2 cellular contexts compared by ENCODE assay signal in the genomic region with DNA sequence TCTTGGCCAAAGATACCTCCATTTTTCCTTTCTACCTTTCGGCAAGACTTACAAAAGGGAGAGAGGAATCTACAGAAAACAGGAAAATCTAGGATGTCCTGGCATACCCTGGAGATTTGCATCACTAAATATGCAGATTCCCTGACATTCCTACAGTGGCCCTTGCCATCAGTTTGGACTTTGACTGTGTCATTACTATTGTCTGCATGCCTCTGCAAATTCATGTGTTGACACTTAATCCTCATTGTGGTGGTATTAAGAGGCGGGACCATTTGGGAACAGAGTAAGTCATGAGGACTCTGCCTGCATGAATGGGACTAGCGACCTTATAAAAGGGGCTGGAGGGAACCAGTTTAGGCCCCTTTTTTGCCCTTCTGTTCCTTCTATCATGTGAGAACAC.
TF ChIP-seq lines count a peak whose summit lies in the region.

No MANE protein-coding gene starts in this region.

TF ChIP-seq in GM23338, 12 proteins besides CTCF, POLR2A, EP300 and RAD21 (continued from another document):
- TF ChIP-seq, protein P1, sequence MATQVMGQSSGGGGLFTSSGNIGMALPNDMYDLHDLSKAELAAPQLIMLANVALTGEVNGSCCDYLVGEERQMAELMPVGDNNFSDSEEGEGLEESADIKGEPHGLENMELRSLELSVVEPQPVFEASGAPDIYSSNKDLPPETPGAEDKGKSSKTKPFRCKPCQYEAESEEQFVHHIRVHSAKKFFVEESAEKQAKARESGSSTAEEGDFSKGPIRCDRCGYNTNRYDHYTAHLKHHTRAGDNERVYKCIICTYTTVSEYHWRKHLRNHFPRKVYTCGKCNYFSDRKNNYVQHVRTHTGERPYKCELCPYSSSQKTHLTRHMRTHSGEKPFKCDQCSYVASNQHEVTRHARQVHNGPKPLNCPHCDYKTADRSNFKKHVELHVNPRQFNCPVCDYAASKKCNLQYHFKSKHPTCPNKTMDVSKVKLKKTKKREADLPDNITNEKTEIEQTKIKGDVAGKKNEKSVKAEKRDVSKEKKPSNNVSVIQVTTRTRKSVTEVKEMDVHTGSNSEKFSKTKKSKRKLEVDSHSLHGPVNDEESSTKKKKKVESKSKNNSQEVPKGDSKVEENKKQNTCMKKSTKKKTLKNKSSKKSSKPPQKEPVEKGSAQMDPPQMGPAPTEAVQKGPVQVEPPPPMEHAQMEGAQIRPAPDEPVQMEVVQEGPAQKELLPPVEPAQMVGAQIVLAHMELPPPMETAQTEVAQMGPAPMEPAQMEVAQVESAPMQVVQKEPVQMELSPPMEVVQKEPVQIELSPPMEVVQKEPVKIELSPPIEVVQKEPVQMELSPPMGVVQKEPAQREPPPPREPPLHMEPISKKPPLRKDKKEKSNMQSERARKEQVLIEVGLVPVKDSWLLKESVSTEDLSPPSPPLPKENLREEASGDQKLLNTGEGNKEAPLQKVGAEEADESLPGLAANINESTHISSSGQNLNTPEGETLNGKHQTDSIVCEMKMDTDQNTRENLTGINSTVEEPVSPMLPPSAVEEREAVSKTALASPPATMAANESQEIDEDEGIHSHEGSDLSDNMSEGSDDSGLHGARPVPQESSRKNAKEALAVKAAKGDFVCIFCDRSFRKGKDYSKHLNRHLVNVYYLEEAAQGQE (IDR thresholded peaks at IDR 0.05; ENCODE audit: unreplicated experiment), result no peak
- TF ChIP-seq EZH2 (IDR thresholded peaks at IDR 0.05; ENCODE audit: low read depth, unreplicated experiment) (no peak), NANOG (IDR thresholded peaks at IDR 0.05; ENCODE audit: borderline replicate concordance) (no peak), POLR2AphosphoS5 (IDR thresholded peaks at IDR 0.05; ENCODE audit: low read depth) (no peak), STAT1 (IDR thresholded peaks at IDR 0.05; ENCODE audit: unreplicated experiment) (no peak), ZNF114 (CRISPR knock-in tag; IDR thresholded peaks at IDR 0.05) (no peak), EZH2phosphoT487 (IDR thresholded peaks at IDR 0.05; ENCODE audit: unreplicated experiment) (no peak)
- TF ChIP-seq, protein P2, sequence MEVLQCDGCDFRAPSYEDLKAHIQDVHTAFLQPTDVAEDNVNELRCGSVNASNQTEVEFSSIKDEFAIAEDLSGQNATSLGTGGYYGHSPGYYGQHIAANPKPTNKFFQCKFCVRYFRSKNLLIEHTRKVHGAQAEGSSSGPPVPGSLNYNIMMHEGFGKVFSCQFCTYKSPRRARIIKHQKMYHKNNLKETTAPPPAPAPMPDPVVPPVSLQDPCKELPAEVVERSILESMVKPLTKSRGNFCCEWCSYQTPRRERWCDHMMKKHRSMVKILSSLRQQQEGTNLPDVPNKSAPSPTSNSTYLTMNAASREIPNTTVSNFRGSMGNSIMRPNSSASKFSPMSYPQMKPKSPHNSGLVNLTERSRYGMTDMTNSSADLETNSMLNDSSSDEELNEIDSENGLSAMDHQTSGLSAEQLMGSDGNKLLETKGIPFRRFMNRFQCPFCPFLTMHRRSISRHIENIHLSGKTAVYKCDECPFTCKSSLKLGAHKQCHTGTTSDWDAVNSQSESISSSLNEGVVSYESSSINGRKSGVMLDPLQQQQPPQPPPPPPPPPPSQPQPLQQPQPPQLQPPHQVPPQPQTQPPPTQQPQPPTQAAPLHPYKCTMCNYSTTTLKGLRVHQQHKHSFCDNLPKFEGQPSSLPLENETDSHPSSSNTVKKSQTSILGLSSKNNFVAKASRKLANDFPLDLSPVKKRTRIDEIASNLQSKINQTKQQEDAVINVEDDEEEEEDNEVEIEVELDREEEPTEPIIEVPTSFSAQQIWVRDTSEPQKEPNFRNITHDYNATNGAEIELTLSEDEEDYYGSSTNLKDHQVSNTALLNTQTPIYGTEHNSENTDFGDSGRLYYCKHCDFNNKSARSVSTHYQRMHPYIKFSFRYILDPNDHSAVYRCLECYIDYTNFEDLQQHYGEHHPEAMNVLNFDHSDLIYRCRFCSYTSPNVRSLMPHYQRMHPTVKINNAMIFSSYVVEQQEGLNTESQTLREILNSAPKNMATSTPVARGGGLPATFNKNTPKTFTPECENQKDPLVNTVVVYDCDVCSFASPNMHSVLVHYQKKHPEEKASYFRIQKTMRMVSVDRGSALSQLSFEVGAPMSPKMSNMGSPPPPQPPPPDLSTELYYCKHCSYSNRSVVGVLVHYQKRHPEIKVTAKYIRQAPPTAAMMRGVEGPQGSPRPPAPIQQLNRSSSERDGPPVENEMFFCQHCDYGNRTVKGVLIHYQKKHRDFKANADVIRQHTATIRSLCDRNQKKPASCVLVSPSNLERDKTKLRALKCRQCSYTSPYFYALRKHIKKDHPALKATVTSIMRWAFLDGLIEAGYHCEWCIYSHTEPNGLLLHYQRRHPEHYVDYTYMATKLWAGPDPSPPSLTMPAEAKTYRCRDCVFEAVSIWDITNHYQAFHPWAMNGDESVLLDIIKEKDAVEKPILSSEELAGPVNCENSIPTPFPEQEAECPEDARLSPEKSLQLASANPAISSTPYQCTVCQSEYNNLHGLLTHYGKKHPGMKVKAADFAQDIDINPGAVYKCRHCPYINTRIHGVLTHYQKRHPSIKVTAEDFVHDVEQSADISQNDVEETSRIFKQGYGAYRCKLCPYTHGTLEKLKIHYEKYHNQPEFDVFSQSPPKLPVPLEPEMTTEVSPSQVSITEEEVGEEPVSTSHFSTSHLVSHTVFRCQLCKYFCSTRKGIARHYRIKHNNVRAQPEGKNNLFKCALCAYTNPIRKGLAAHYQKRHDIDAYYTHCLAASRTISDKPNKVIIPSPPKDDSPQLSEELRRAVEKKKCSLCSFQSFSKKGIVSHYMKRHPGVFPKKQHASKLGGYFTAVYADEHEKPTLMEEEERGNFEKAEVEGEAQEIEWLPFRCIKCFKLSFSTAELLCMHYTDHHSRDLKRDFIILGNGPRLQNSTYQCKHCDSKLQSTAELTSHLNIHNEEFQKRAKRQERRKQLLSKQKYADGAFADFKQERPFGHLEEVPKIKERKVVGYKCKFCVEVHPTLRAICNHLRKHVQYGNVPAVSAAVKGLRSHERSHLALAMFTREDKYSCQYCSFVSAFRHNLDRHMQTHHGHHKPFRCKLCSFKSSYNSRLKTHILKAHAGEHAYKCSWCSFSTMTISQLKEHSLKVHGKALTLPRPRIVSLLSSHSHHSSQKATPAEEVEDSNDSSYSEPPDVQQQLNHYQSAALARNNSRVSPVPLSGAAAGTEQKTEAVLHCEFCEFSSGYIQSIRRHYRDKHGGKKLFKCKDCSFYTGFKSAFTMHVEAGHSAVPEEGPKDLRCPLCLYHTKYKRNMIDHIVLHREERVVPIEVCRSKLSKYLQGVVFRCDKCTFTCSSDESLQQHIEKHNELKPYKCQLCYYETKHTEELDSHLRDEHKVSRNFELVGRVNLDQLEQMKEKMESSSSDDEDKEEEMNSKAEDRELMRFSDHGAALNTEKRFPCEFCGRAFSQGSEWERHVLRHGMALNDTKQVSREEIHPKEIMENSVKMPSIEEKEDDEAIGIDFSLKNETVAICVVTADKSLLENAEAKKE (CRISPR knock-in tag; IDR thresholded peaks at IDR 0.05), result no peak

TF ChIP-seq in WTC11, 78 proteins besides CTCF, POLR2A, EP300 and RAD21 (continued from another document):
- TF ChIP-seq, protein P3, sequence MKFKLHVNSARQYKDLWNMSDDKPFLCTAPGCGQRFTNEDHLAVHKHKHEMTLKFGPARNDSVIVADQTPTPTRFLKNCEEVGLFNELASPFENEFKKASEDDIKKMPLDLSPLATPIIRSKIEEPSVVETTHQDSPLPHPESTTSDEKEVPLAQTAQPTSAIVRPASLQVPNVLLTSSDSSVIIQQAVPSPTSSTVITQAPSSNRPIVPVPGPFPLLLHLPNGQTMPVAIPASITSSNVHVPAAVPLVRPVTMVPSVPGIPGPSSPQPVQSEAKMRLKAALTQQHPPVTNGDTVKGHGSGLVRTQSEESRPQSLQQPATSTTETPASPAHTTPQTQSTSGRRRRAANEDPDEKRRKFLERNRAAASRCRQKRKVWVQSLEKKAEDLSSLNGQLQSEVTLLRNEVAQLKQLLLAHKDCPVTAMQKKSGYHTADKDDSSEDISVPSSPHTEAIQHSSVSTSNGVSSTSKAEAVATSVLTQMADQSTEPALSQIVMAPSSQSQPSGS (CRISPR knock-in tag; IDR thresholded peaks at IDR 0.05; ENCODE audit: borderline replicate concordance, low read depth), result no peak
- TF ChIP-seq, protein P4, sequence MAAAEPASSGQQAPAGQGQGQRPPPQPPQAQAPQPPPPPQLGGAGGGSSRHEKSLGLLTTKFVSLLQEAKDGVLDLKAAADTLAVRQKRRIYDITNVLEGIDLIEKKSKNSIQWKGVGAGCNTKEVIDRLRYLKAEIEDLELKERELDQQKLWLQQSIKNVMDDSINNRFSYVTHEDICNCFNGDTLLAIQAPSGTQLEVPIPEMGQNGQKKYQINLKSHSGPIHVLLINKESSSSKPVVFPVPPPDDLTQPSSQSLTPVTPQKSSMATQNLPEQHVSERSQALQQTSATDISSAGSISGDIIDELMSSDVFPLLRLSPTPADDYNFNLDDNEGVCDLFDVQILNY (CRISPR knock-in tag; IDR thresholded peaks at IDR 0.05), result no peak
- TF ChIP-seq PRRX2 (CRISPR knock-in tag; IDR thresholded peaks at IDR 0.05) (no peak), TEAD4 (CRISPR knock-in tag; IDR thresholded peaks at IDR 0.05) (no peak)
- TF ChIP-seq, protein P5, sequence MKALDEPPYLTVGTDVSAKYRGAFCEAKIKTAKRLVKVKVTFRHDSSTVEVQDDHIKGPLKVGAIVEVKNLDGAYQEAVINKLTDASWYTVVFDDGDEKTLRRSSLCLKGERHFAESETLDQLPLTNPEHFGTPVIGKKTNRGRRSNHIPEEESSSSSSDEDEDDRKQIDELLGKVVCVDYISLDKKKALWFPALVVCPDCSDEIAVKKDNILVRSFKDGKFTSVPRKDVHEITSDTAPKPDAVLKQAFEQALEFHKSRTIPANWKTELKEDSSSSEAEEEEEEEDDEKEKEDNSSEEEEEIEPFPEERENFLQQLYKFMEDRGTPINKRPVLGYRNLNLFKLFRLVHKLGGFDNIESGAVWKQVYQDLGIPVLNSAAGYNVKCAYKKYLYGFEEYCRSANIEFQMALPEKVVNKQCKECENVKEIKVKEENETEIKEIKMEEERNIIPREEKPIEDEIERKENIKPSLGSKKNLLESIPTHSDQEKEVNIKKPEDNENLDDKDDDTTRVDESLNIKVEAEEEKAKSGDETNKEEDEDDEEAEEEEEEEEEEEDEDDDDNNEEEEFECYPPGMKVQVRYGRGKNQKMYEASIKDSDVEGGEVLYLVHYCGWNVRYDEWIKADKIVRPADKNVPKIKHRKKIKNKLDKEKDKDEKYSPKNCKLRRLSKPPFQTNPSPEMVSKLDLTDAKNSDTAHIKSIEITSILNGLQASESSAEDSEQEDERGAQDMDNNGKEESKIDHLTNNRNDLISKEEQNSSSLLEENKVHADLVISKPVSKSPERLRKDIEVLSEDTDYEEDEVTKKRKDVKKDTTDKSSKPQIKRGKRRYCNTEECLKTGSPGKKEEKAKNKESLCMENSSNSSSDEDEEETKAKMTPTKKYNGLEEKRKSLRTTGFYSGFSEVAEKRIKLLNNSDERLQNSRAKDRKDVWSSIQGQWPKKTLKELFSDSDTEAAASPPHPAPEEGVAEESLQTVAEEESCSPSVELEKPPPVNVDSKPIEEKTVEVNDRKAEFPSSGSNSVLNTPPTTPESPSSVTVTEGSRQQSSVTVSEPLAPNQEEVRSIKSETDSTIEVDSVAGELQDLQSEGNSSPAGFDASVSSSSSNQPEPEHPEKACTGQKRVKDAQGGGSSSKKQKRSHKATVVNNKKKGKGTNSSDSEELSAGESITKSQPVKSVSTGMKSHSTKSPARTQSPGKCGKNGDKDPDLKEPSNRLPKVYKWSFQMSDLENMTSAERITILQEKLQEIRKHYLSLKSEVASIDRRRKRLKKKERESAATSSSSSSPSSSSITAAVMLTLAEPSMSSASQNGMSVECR (CRISPR knock-in tag; IDR thresholded peaks at IDR 0.05; ENCODE audit: borderline replicate concordance), result no peak
